8 cellular contexts compared by ENCODE assay signal in the genomic region with DNA sequence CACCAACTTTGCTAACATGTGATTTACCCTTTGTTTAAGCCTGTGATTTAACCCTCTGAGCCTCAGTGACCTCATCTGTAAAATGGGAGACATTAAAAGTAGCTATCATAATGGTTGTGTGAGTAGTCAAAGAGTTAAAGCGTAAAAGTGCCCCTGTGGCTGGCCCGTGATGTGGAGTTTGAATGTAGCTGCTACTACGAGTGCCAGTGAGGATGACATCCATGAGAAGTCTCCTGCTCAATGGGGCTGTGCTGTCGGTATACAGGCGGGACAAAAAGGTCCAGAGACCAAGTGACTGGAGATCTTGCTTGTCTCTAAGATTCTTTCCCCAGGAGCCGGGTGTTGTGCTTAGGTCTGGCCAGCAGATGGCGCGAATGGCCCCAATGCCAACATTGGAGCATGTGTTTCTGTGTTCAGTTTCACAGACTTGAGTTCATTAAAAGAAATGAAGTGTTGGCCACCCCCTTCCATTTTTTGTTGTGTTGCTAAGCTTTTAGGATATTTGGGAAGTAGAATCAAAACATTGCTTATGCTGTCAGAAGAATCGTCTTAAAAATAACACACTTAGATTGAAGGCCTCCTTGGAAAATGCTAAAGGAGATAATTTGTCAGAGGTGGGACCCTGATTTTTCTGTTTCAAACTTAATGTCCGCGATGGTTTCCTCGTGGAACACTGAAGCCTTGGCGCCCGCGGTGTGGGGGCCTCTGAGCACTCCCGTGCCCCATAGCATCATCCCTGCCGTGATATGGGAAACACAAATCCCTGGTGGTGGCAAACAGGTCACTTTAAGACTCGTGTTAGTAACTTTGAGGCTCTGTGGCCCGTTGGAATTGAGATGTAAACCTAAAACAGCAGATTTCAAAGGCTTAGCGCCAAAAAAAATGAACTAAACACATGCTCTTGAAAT. TPM values are rescaled to one million over a fixed set of nuclear protein-coding genes. Genes with fewer than 3 reads are reported as not detected.
DNase-seq lines count a peak whose midpoint lies in the region; ATAC-seq and TF ChIP-seq lines count a peak whose summit lies in the region.

No MANE protein-coding gene starts in this region.

- peaks cover 57% of the 10 kb centered on the region for H3K4me1 Mint-ChIP-seq in activated CD4-positive, alpha-beta memory T cell treated with anti-CD3 and anti-CD28 coated beads, Interleukin-2, amount 10 ng/mL, durations not matched to agents 7 days and 5 days
- no peaks in the 10 kb centered on the region for H3K4me1 Mint-ChIP-seq in memory B cell

- no peak overlapping the region for H3K4me3 Mint-ChIP-seq in activated CD4-positive, alpha-beta memory T cell treated with anti-CD3 and anti-CD28 coated beads, Interleukin-2, amount 10 ng/mL, durations not matched to agents 7 days and 5 days
- H3K4me3 Mint-ChIP-seq in memory B cell = no peak overlapping the region

- POLR2A ChIA-PET in activated CD4-positive, alpha-beta memory T cell treated with anti-CD3 and anti-CD28 coated beads, Interleukin-2, amount 10 ng/mL, durations not matched to agents 7 days and 5 days (lab: Charles Lee) = interaction anchor here (1.2 to 1.9 kb wide), 2 partner anchors 9 to 10 kb away, joined by 5 to 9 read pairs; partner anchors contain the start of gene RBM38

- no peak overlapping the region for H3K4me3 ChIP-seq in HFF-Myc (replicated peaks; ENCODE audit: low read depth, low read length)

- H3K9me3 Mint-ChIP-seq in activated CD4-positive, alpha-beta memory T cell treated with anti-CD3 and anti-CD28 coated beads, Interleukin-2, amount 10 ng/mL, durations not matched to agents 7 days and 5 days = no peaks in the 10 kb centered on the region
- no peaks in the 10 kb centered on the region for H3K9me3 Mint-ChIP-seq in memory B cell

- H3K27me3 Mint-ChIP-seq in activated CD4-positive, alpha-beta memory T cell treated with anti-CD3 and anti-CD28 coated beads, Interleukin-2, amount 10 ng/mL, durations not matched to agents 7 days and 5 days = no peaks in the 10 kb centered on the region
- no peaks in the 10 kb centered on the region for H3K27me3 Mint-ChIP-seq in memory B cell

- CTCF ChIA-PET in activated CD4-positive, alpha-beta memory T cell treated with anti-CD3 and anti-CD28 coated beads, Interleukin-2, amount 10 ng/mL, durations not matched to agents 7 days and 5 days (lab: Charles Lee) = interaction anchor here (0.6 to 4.1 kb wide), 14 partner anchors 9 to 215 kb away, joined by 3 to 25 read pairs (median 9); partner anchors contain the start of gene RBM38

- DNase-seq in COR-L47 (lab: John Stamatoyannopoulos, UW) (peak; percentile 35), HFF-Myc (ENCODE audit: extremely low read depth, low read depth) (peak; percentile 42), NCI-H774 (lab: John Stamatoyannopoulos, UW) (peak; percentile 54), memory B cell (ENCODE audit: low spot score in 2 of 2) (peak; percentile 91)
- peak; percentile 88 for DNase-seq in activated CD4-positive, alpha-beta memory T cell treated with anti-CD3 and anti-CD28 coated beads, Interleukin-2, amount 10 ng/mL, durations not matched to agents 7 days and 5 days
- DNase-seq in effector CD4-positive, alpha-beta T cell = peak; percentile 83
- DNase-seq in stimulated activated CD8-positive, alpha-beta memory T cell treated with anti-CD3 and anti-CD28 coated beads, Interleukin-15, amount 100 ng/mL, for 24 hours (ENCODE audit: low read depth) = peak; percentile 68

- ATAC-seq in memory B cell (ENCODE audit: low read depth) (peak; percentile 89), GM21360 (IDR thresholded peaks at IDR 0.05; ENCODE audit: unreplicated experiment) (no peak)

- H3K27ac Mint-ChIP-seq in activated CD4-positive, alpha-beta memory T cell treated with anti-CD3 and anti-CD28 coated beads, Interleukin-2, amount 10 ng/mL, durations not matched to agents 7 days and 5 days = no peak overlapping the region
- H3K27ac Mint-ChIP-seq in memory B cell = peak overlapping the region; percentile 45

- TF ChIP-seq CTCF in HFF-Myc (IDR thresholded peaks at IDR 0.05; ENCODE audit: low read depth, low read length, missing control alignments) = peak; percentile 95

- H3K36me3 Mint-ChIP-seq in activated CD4-positive, alpha-beta memory T cell treated with anti-CD3 and anti-CD28 coated beads, Interleukin-2, amount 10 ng/mL, durations not matched to agents 7 days and 5 days (ENCODE audit: low read depth) = peaks cover 36% of the 10 kb centered on the region
- H3K36me3 Mint-ChIP-seq in memory B cell = peaks cover 10% of the 10 kb centered on the region

RNA-seq across cellular contexts. Expression of gene RBM38, which starts 9.3 kb away (rescaled TPM):
- 100 to 1,000 TPM; 116 to 119 TPM for total RNA-seq in activated CD4-positive, alpha-beta memory T cell treated with anti-CD3 and anti-CD28 coated beads, Interleukin-2, amount 10 ng/mL, durations not matched to agents 7 days and 5 days

RNA-seq across cellular contexts. Expression of gene RAE1, which starts 30.8 kb away (rescaled TPM):
- total RNA-seq in activated CD4-positive, alpha-beta memory T cell treated with anti-CD3 and anti-CD28 coated beads, Interleukin-2, amount 10 ng/mL, durations not matched to agents 7 days and 5 days = 10 to 100 TPM; 33.8 to 35.3 TPM

RNA-seq across cellular contexts. Expression of gene SPO11, which starts 52.2 kb away (rescaled TPM):
- total RNA-seq in activated CD4-positive, alpha-beta memory T cell treated with anti-CD3 and anti-CD28 coated beads, Interleukin-2, amount 10 ng/mL, durations not matched to agents 7 days and 5 days = not detected

Comparison
In these comparisons a context has a peak if more than half of its experiments do, and no peak if none do; other contexts are left out.
1. DNase-seq: peak in every context shown above with its lines; median percentile 91 in memory B cell; 88 in activated CD4-positive, alpha-beta memory T cell treated with anti-CD3 and anti-CD28 coated beads, Interleukin-2, amount 10 ng/mL, durations not matched to agents 7 days and 5 days; 83 in effector CD4-positive, alpha-beta T cell; 68 in stimulated activated CD8-positive, alpha-beta memory T cell treated with anti-CD3 and anti-CD28 coated beads, Interleukin-15, amount 100 ng/mL, for 24 hours; 54 in NCI-H774; 42 in HFF-Myc; 35 in COR-L47.